8 cellular contexts compared by ENCODE assay signal in genomic region chr3:87088366-87088983, GRCh38.
DNase-seq lines count a peak whose midpoint lies in the region; ATAC-seq and TF ChIP-seq lines count a peak whose summit lies in the region.

No MANE protein-coding gene starts in this region.

- no peaks in the 10 kb centered on the region for H4K20me1 ChIP-seq in GM23338 (replicated peaks; ENCODE audit: insufficient read depth)

- intact Hi-C loops in CD14-positive monocyte (cut with micrococcal nuclease): no loop called here

- POLR2A ChIA-PET in activated naive CD8-positive, alpha-beta T cell treated with anti-CD3 and anti-CD28 coated beads, Interleukin-2, amount 10 ng/mL, durations not matched to agents 7 days and 5 days (lab: Charles Lee): no interaction called here

- peak overlapping the region in 6 of 7 donors; percentile 80 to 89 (median 86) for H3K27ac Mint-ChIP-seq in CD14-positive monocyte
- H3K27ac Mint-ChIP-seq in GM23338: no peak overlapping the region
- no peak overlapping the region for H3K27ac Mint-ChIP-seq in activated naive CD8-positive, alpha-beta T cell treated with anti-CD3 and anti-CD28 coated beads, Interleukin-2, amount 10 ng/mL, durations not matched to agents 7 days and 5 days

- H3K4me1 Mint-ChIP-seq in CD14-positive monocyte (peaks cover 16% of the 10 kb centered on the region), GM23338 (peaks cover 9% of the 10 kb centered on the region; the same call in 2 of the 3 replicates)
- H3K4me1 Mint-ChIP-seq in activated naive CD8-positive, alpha-beta T cell treated with anti-CD3 and anti-CD28 coated beads, Interleukin-2, amount 10 ng/mL, durations not matched to agents 7 days and 5 days: peaks cover 12% of the 10 kb centered on the region

- peak overlapping the region; percentile 93 for H3K4me3 Mint-ChIP-seq in CD14-positive monocyte
- H3K4me3 Mint-ChIP-seq in GM23338: peak overlapping the region; percentile 67; the same call in 2 of the 3 replicates
- peak overlapping the region; percentile 77 for H3K4me3 Mint-ChIP-seq in activated naive CD8-positive, alpha-beta T cell treated with anti-CD3 and anti-CD28 coated beads, Interleukin-2, amount 10 ng/mL, durations not matched to agents 7 days and 5 days

- peak overlapping the region; percentile 99 for H2AFZ ChIP-seq in GM23338

- TF ChIP-seq CTCF in CD14-positive monocyte (IDR thresholded peaks at IDR 0.05) (no peak), GM23338 (conservative IDR thresholded peaks at IDR 0.05; ENCODE audit: low read depth in 2 of 2) (no peak)

- peak overlapping the region; percentile 59 for H3K4me3 ChIP-seq in GM23338

- H3K27me3 ChIP-seq in GM23338 (ENCODE audit: insufficient read depth): no peaks in the 10 kb centered on the region

- H3K36me3 Mint-ChIP-seq in CD14-positive monocyte (no peaks in the 10 kb centered on the region), GM23338 (ENCODE audit: low read depth) (no peaks in the 10 kb centered on the region)
- no peaks in the 10 kb centered on the region for H3K36me3 Mint-ChIP-seq in activated naive CD8-positive, alpha-beta T cell treated with anti-CD3 and anti-CD28 coated beads, Interleukin-2, amount 10 ng/mL, durations not matched to agents 7 days and 5 days

- H3K4me2 ChIP-seq in GM23338: peak overlapping the region; percentile 78

- no peaks in the 10 kb centered on the region for H3K79me2 ChIP-seq in GM23338 (replicated peaks; ENCODE audit: insufficient read depth)

- H3K4me1 ChIP-seq in GM23338 (ENCODE audit: insufficient read depth): no peaks in the 10 kb centered on the region; the same call in none of the 2 replicates

- DNase-seq in CD14-positive monocyte (ENCODE audit: low spot score) (no peak), GM23338 (ENCODE audit: low spot score) (no peak), medulla oblongata (ENCODE audit: extremely low spot score) (peak; percentile 41), RPMI8226 (no peak), GM19240 (ENCODE audit: insufficient read length, low spot score) (no peak), NCI-H2081 (lab: John Stamatoyannopoulos, UW) (no peak), 8988T (no peak)
- peak; percentile 24 for DNase-seq in activated naive CD8-positive, alpha-beta T cell treated with anti-CD3 and anti-CD28 coated beads, Interleukin-2, amount 10 ng/mL, durations not matched to agents 7 days and 5 days

- no peaks in the 10 kb centered on the region for H3K36me3 ChIP-seq in GM23338 (ENCODE audit: insufficient read depth)

- ATAC-seq in GM23338: peak; percentile 16; the same call in 2 of the 3 replicates
- ATAC-seq in activated naive CD8-positive, alpha-beta T cell treated with anti-CD3 and anti-CD28 coated beads, Interleukin-2, amount 10 ng/mL, durations not matched to agents 7 days and 5 days (ENCODE audit: low read depth): no peak

- no peaks in the 10 kb centered on the region for H3K9me2 ChIP-seq in GM23338 (ENCODE audit: insufficient read depth)

- H3F3A ChIP-seq in GM23338 (replicated peaks; ENCODE audit: low read depth): no peaks in the 10 kb centered on the region

- H3K27me3 Mint-ChIP-seq in CD14-positive monocyte (ENCODE audit: low read depth in 3 of 3) (peaks cover 0 to 1% (median 0%) of the 10 kb centered on the region in 3 donors), GM23338 (ENCODE audit: insufficient read depth, low read depth, poor library complexity) (no peaks in the 10 kb centered on the region)
- H3K27me3 Mint-ChIP-seq in activated naive CD8-positive, alpha-beta T cell treated with anti-CD3 and anti-CD28 coated beads, Interleukin-2, amount 10 ng/mL, durations not matched to agents 7 days and 5 days: peaks cover 15% of the 10 kb centered on the region

- H3K9me3 Mint-ChIP-seq in CD14-positive monocyte (peaks cover 0 to under 1% (median 0%) of the 10 kb centered on the region in 7 donors), GM23338 (no peaks in the 10 kb centered on the region)
- H3K9me3 Mint-ChIP-seq in activated naive CD8-positive, alpha-beta T cell treated with anti-CD3 and anti-CD28 coated beads, Interleukin-2, amount 10 ng/mL, durations not matched to agents 7 days and 5 days: no peaks in the 10 kb centered on the region

- H3K27ac ChIP-seq in GM23338 (ENCODE audit: low read depth): no peak overlapping the region

TF ChIP-seq in GM23338, 12 proteins besides CTCF, POLR2A, EP300 and RAD21:
- TF ChIP-seq ZNF114 (CRISPR knock-in tag; IDR thresholded peaks at IDR 0.05): no peak

Comparison
In these comparisons a context has a peak if more than half of its experiments do, and no peak if none do; other contexts are left out.
1. DNase-seq: peak in activated naive CD8-positive, alpha-beta T cell treated with anti-CD3 and anti-CD28 coated beads, Interleukin-2, amount 10 ng/mL, durations not matched to agents 7 days and 5 days (single experiment) and medulla oblongata (single experiment); none in CD14-positive monocyte (single experiment), GM23338 (single experiment), RPMI8226 (single experiment), GM19240 (single experiment), NCI-H2081 (0 of 2) and 8988T (single experiment).
2. H3K27ac Mint-ChIP-seq: peak in CD14-positive monocyte (6 of 7); none in GM23338 (single experiment) and activated naive CD8-positive, alpha-beta T cell treated with anti-CD3 and anti-CD28 coated beads, Interleukin-2, amount 10 ng/mL, durations not matched to agents 7 days and 5 days (single experiment).
3. Peak in every context shown above with its lines, with median percentiles within 50 percentile points of each other: H3K4me3 Mint-ChIP-seq.